ENCODE assay signal across 13 cellular contexts in the genomic region with DNA sequence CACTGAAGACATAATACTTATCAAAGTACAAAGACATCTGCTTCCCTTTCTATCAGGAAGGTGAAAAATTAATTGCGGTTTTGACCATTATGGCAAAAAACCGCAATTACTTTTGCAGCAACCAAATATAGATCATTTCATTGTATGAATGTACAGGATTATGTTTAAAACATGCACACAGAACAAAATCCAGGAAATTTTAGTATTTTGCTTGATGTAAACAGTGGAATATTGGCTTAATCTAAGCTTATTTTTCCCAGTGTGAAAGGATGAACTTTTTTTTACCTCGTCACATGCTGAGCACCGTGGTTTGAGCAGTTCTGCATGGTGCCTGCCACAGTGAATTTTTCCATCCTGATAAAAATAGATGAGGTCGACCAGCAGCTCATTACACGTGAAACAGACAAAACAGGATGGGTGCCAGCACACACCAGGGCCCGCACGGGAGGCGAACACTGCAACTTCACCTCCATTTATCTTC.
DNase-seq lines count a peak whose midpoint lies in the region; ATAC-seq lines count a peak whose summit lies in the region.
"Had no signal": no experiment of that assay in that cellular context is flagged by ENCODE, and none has a peak within 500 bp of the region (broad histone marks: within the 10 kb centered on the region; RNA-seq: fewer than 3 reads in every experiment).

No MANE protein-coding gene starts in this region.

- H3K4me1 Mint-ChIP-seq in T-helper 2 cell treated with Interferon-gamma antibody and Interleukin-4, amounts not matched to agents 5 μg/mL and 100 μg/mL, for 36 hours (ENCODE audit: low read depth), result peaks cover 19% of the 10 kb centered on the region

- peak; percentile 19 for ATAC-seq in GM21786 (IDR thresholded peaks at IDR 0.05; ENCODE audit: unreplicated experiment)
- no peak for ATAC-seq in GM19463 (IDR thresholded peaks at IDR 0.05; ENCODE audit: unreplicated experiment)
- no peak for ATAC-seq in HG02678 (IDR thresholded peaks at IDR 0.05; ENCODE audit: unreplicated experiment)

- H3K27ac Mint-ChIP-seq in T-helper 2 cell treated with Interferon-gamma antibody and Interleukin-4, amounts not matched to agents 5 μg/mL and 100 μg/mL, for 36 hours, result no peak overlapping the region

- no peak for DNase-seq in T-helper 2 cell treated with Interferon-gamma antibody and Interleukin-4, amounts not matched to agents 5 μg/mL and 100 μg/mL, for 36 hours (ENCODE audit: low spot score)
- peak; percentile 19 to 97 for DNase-seq in lung microvascular endothelial cell (ENCODE audit: low read depth in 2 of 2)
- DNase-seq in dedifferentiated amniotic fluid mesenchymal stem cell (ENCODE audit: extremely low spot score), result no peak
- no peak for DNase-seq in activated naive CD4-positive, alpha-beta T cell treated with anti-CD3 and anti-CD28 coated beads, Interleukin-2, amount 50 U/mL, for 16 hours
- DNase-seq: activated CD4-positive, alpha-beta T cell treated with anti-CD3 and anti-CD28 coated beads for 1 hour; activated naive CD4-positive, alpha-beta T cell; DMS153; NCI-H1105 had no signal

- H3K9me3 Mint-ChIP-seq in T-helper 2 cell treated with Interferon-gamma antibody and Interleukin-4, amounts not matched to agents 5 μg/mL and 100 μg/mL, for 36 hours, result no peaks in the 10 kb centered on the region

- no peaks in the 10 kb centered on the region for H3K36me3 Mint-ChIP-seq in T-helper 2 cell treated with Interferon-gamma antibody and Interleukin-4, amounts not matched to agents 5 μg/mL and 100 μg/mL, for 36 hours (ENCODE audit: low read depth)

- peak overlapping the region; percentile 73; the same call in 1 of the 2 replicates for H3K4me3 ChIP-seq in GM08714 (ENCODE audit: low read length)
- H3K4me3 ChIP-seq: vagina had no signal

- peaks cover 4% of the 10 kb centered on the region for H3K27me3 Mint-ChIP-seq in T-helper 2 cell treated with Interferon-gamma antibody and Interleukin-4, amounts not matched to agents 5 μg/mL and 100 μg/mL, for 36 hours (ENCODE audit: low read depth)

- peak overlapping the region; percentile 84 for H3K4me3 Mint-ChIP-seq in T-helper 2 cell treated with Interferon-gamma antibody and Interleukin-4, amounts not matched to agents 5 μg/mL and 100 μg/mL, for 36 hours

Comparison
In these comparisons a context has a peak if more than half of its experiments do, and no peak if none do; other contexts are left out.
1. DNase-seq: peak in lung microvascular endothelial cell (2 of 2); none in T-helper 2 cell treated with Interferon-gamma antibody and Interleukin-4, amounts not matched to agents 5 μg/mL and 100 μg/mL, for 36 hours (single experiment), dedifferentiated amniotic fluid mesenchymal stem cell (single experiment) and activated naive CD4-positive, alpha-beta T cell treated with anti-CD3 and anti-CD28 coated beads, Interleukin-2, amount 50 U/mL, for 16 hours (single experiment).